19 cellular contexts compared by ENCODE assay signal in the genomic region with DNA sequence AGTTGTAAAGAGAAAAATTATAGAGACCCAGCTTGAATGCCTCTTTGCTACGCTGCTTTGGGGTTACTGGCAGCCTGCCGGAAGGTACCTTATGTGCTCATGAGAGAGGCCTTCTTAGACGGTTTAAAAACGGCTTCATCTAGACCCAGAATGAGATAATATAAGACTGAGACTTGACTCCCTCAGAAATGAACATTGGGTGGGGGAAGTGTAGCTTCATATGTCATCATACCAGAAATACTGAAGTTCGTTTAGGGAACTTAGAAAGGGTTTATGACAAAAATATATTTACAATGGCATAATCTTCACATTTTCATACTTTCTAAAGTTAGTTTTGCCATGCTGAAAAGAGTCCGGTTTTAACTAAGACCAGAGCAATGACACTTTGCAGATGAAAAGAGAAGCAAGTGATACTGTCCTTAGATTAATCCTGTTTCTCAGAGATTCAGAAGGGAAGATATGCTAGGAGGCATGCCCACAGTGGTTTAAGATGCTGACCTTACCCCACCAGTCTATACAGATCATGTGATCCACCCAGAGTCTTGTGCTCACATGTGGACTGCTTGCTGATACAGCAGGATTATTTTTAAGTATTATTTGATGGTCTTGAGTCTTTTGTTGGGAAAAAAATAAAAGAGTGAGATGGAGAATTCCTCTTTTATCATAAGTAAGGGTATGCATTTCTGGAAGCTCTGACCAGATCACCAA. TPM values are rescaled to one million over a fixed set of nuclear protein-coding genes. Genes with fewer than 3 reads are reported as not detected.
A peak's percentile ranks its signal among the peaks of the same experiment; 100 is the strongest.
DNase-seq lines count a peak whose midpoint lies in the region; ATAC-seq and TF ChIP-seq lines count a peak whose summit lies in the region.
"Had no signal": no experiment of that assay in that cellular context is flagged by ENCODE, and none has a peak within 500 bp of the region (broad histone marks: within the 10 kb centered on the region; RNA-seq: fewer than 3 reads in every experiment).

No MANE protein-coding gene starts in this region.

- H3K27ac ChIP-seq in right atrium auricular region (peak overlapping the region in 1 of 2 donors; percentile 38), left lung (peak overlapping the region; percentile 16 to 75), upper lobe of right lung (peak overlapping the region; percentile 34), esophagus squamous epithelium (peak overlapping the region in 2 of 4 donors; percentile 11 to 30)
- H3K27ac ChIP-seq: C4-2B, tibial artery had no signal

- DNase-seq in Right ventricle myocardium superior (no peak), right atrium auricular region (ENCODE audit: low spot score) (no peak), SKM-1 (lab: John Stamatoyannopoulos, UW; ENCODE audit: unreplicated experiment) (peak; percentile 20), left lung (no peak), upper lobe of right lung (no peak), esophagus squamous epithelium (lab: John Stamatoyannopoulos, UW) (no peak), NCI-H2081 (lab: John Stamatoyannopoulos, UW) (no peak), DMS53 (lab: John Stamatoyannopoulos, UW) (no peak)
- DNase-seq: heart left ventricle; NCI-H1105; NCI-H748 treated with DMSO at 0.1 percent for 48 hours; stimulated activated CD4-positive, alpha-beta T cell treated with anti-CD3 and anti-CD28 coated beads, Interleukin-15, amount 100 ng/mL, for 24 hours; T-helper 2 cell; tibial artery had no signal

- H3K36me3 ChIP-seq in right atrium auricular region: no peaks in the 10 kb centered on the region
- H3K36me3 ChIP-seq in left lung: no peaks in the 10 kb centered on the region
- H3K36me3 ChIP-seq in upper lobe of right lung: no peaks in the 10 kb centered on the region
- H3K36me3 ChIP-seq in esophagus squamous epithelium: no peaks in the 10 kb centered on the region
- H3K36me3 ChIP-seq: heart left ventricle, tibial artery had no signal

- 58 to 63% methylated on average over 6 of the region's 6 CpGs for WGBS in esophagus squamous epithelium, 2 donors

- ATAC-seq in Right ventricle myocardium superior (ENCODE audit: poor library complexity) (peak; percentile 62), left lung (peak; percentile 76), upper lobe of right lung (peak; percentile 79)
- ATAC-seq: stimulated activated memory B cell treated with anti-CD40 and anti-IgM and Interleukin-4, amounts not matched to agents 10 μg/mL and 1 μg/mL and 100 μg/mL, for 72 hours had no signal

- no peak for TF ChIP-seq POLR2A in esophagus squamous epithelium (IDR thresholded peaks at IDR 0.05)

- H3K4me1 ChIP-seq in right atrium auricular region (no peaks in the 10 kb centered on the region), left lung (peaks cover 0 to 10% of the 10 kb centered on the region in 2 donors), upper lobe of right lung (no peaks in the 10 kb centered on the region), esophagus squamous epithelium (no peaks in the 10 kb centered on the region)
- H3K4me1 ChIP-seq: tibial artery had no signal

- intact Hi-C loops in Right ventricle myocardium superior (cut with DNase I): no loop called here
- intact Hi-C loops in left lung (cut with DNase I): no loop called here
- intact Hi-C loops in upper lobe of right lung (cut with DNase I): no loop called here
- intact Hi-C loops in esophagus squamous epithelium (cut with DNase I): no loop called here

- H3K4me3 ChIP-seq in right atrium auricular region (no peak overlapping the region), left lung (no peak overlapping the region), upper lobe of right lung (no peak overlapping the region), esophagus squamous epithelium (no peak overlapping the region)
- H3K4me3 ChIP-seq: heart left ventricle, tibial artery had no signal

- TF ChIP-seq CTCF in right atrium auricular region (IDR thresholded peaks at IDR 0.05) (no peak), left lung (IDR thresholded peaks at IDR 0.05) (no peak), upper lobe of right lung (IDR thresholded peaks at IDR 0.05) (no peak), esophagus squamous epithelium (IDR thresholded peaks at IDR 0.05) (no peak)

- H3K9me3 ChIP-seq in right atrium auricular region (no peaks in the 10 kb centered on the region), left lung (no peaks in the 10 kb centered on the region), upper lobe of right lung (no peaks in the 10 kb centered on the region), esophagus squamous epithelium (no peaks in the 10 kb centered on the region)
- H3K9me3 ChIP-seq: tibial artery had no signal

- H3K27me3 ChIP-seq in right atrium auricular region (no peaks in the 10 kb centered on the region), left lung (no peaks in the 10 kb centered on the region), upper lobe of right lung (no peaks in the 10 kb centered on the region), esophagus squamous epithelium (no peaks in the 10 kb centered on the region)
- H3K27me3 ChIP-seq: heart left ventricle, tibial artery had no signal

RNA-seq across cellular contexts. Expression of a gene that starts 40.8 kb away (rescaled TPM):
- total RNA-seq in Right ventricle myocardium superior (1.6 TPM), right atrium auricular region (1 to 10 TPM; 2.1 to 3.5 TPM), left lung (10 to 100 TPM; 28.9 to 42.0 TPM), upper lobe of right lung (26.5 TPM), esophagus squamous epithelium (1 to 10 TPM in 2 of 4 donors, under 1 TPM in 2; 0.30 to 4.4 (median 0.95) TPM)
- total RNA-seq: A172; activated CD8-positive, alpha-beta memory T cell treated with anti-CD3 and anti-CD28 coated beads for 36 hours; activated T-helper 2 cell treated with anti-CD3 and anti-CD28 coated beads, Interferon-gamma antibody, Interleukin-2, Interleukin-4, amounts not matched to agents 10 μg/mL and 5 μg/mL and 100 μg/mL, durations not matched to agents 14 hours and 24 hours and 36 hours had no signal
